ENCODE assay signal across 21 cellular contexts in genomic region chr19:41956621-41957020, GRCh38. TPM values are rescaled to one million over a fixed set of nuclear protein-coding genes. Genes with fewer than 3 reads are reported as not detected.
"Had no signal": no experiment of that assay in that cellular context is flagged by ENCODE, and none has a peak within 500 bp of the region (broad histone marks: within the 10 kb centered on the region; RNA-seq: fewer than 3 reads in every experiment).

No MANE protein-coding gene starts in this region.

- H3K4me3 ChIP-seq: gastroesophageal sphincter, lung, tibial artery, uterus had no signal

- ATAC-seq: gastroesophageal sphincter, left cardiac atrium had no signal

- H3K27ac Mint-ChIP-seq: endodermal cell, mesothelial cell of epicardium had no signal

- H3K36me3 ChIP-seq: uterus had no signal

- H3K27me3 ChIP-seq: brain microvascular endothelial cell, gastroesophageal sphincter, neutrophil, tibial artery, uterus had no signal

- H3K27ac ChIP-seq: brain microvascular endothelial cell, tibial artery had no signal

- DNase-seq: activated CD4-positive, CD25-positive, alpha-beta regulatory T cell treated with anti-CD3 and anti-CD28 coated beads, Interleukin-2, amount 50 U/mL, for 72 hours; activated naive CD4-positive, alpha-beta T cell treated with anti-CD3 and anti-CD28 coated beads, Interleukin-2, amount 50 U/mL, for 16 hours; activated T-cell treated with anti-CD3 and anti-CD28 coated beads, Interleukin-2, amount 50 U/mL, for 1 hour; amygdala; brain microvascular endothelial cell; endodermal cell; left cardiac atrium; retina; stimulated activated CD4-positive, alpha-beta T cell treated with anti-CD3 and anti-CD28 coated beads, Interleukin-15, amount 100 ng/mL, for 24 hours; stimulated activated CD4-positive, alpha-beta T cell treated with anti-CD3 and anti-CD28 coated beads, Interleukin-4, amount 100 ng/mL, for 1 hour; stimulated activated naive CD4-positive, alpha-beta T cell; T-helper 1 cell; tibial artery; uterus had no signal

- H3K9me3 Mint-ChIP-seq: endodermal cell, mesothelial cell of epicardium had no signal

- H3K9me3 ChIP-seq: gastroesophageal sphincter, neutrophil, tibial artery, uterus had no signal

- H3K4me3 Mint-ChIP-seq: endodermal cell, mesothelial cell of epicardium had no signal

RNA-seq across cellular contexts. Expression of gene ERFL, which starts 28.4 kb away (rescaled TPM):
- total RNA-seq: cerebellum, dermis microvascular lymphatic vessel endothelial cell, gastroesophageal sphincter had no signal

RNA-seq across cellular contexts. Expression of gene ATP1A3, which starts 37.4 kb away (rescaled TPM):
- total RNA-seq: dermis microvascular lymphatic vessel endothelial cell, mesothelial cell of epicardium, subcutaneous adipose tissue had no signal
